ENCODE assay signal across 26 cellular contexts in genomic region chr15:54841906-54842305, GRCh38.
"Had no signal": no experiment of that assay in that cellular context is flagged by ENCODE, and none has a peak within 500 bp of the region (broad histone marks: within the 10 kb centered on the region; RNA-seq: fewer than 3 reads in every experiment).

No MANE protein-coding gene starts in this region.

- H3K4me3 ChIP-seq: pancreas, prostate gland, right lobe of liver, sigmoid colon, stomach, thoracic aorta, thyroid gland, tibial nerve, upper lobe of left lung, vagina had no signal

- H3K9me3 Mint-ChIP-seq: naive thymus-derived CD4-positive, alpha-beta T cell; nephron progenitor cell; stimulated activated effector memory CD8-positive, alpha-beta T cell treated with anti-CD3 and anti-CD28 coated beads, Interleukin-12 subunit alpha, Interleukin-12 subunit beta, amount 100 ng/mL, for 72 hours; stimulated activated naive B cell treated with anti-CD40 and anti-IgM and Interleukin-4, amounts not matched to agents 10 μg/mL and 1 μg/mL and 100 μg/mL, for 72 hours; stimulated activated naive CD8-positive, alpha-beta T cell treated with anti-CD3 and anti-CD28 coated beads, Interleukin-15, Interleukin-2, amounts not matched to agents 100 ng/mL and 50 ng/mL, for 24 hours had no signal

- H3K4me1 ChIP-seq: pancreas, prostate gland, right lobe of liver, sigmoid colon, stomach, thyroid gland, tibial nerve, upper lobe of left lung, vagina had no signal

- H3K9me3 ChIP-seq: neutrophil, pancreas, prostate gland, right lobe of liver, sigmoid colon, stomach, thoracic aorta, thyroid gland, tibial nerve, upper lobe of left lung, vagina had no signal

- H3K27ac Mint-ChIP-seq: naive thymus-derived CD4-positive, alpha-beta T cell; natural killer cell; nephron progenitor cell; stimulated activated effector memory CD8-positive, alpha-beta T cell treated with anti-CD3 and anti-CD28 coated beads, Interleukin-12 subunit alpha, Interleukin-12 subunit beta, amount 100 ng/mL, for 72 hours; stimulated activated naive B cell treated with anti-CD40 and anti-IgM and Interleukin-4, amounts not matched to agents 10 μg/mL and 1 μg/mL and 100 μg/mL, for 72 hours; stimulated activated naive CD8-positive, alpha-beta T cell treated with anti-CD3 and anti-CD28 coated beads, Interleukin-15, Interleukin-2, amounts not matched to agents 100 ng/mL and 50 ng/mL, for 24 hours had no signal

- H3K36me3 ChIP-seq: neutrophil, pancreas, prostate gland, right lobe of liver, sigmoid colon, stomach, thoracic aorta, thyroid gland, tibial nerve, upper lobe of left lung, vagina had no signal

- DNase-seq: naive thymus-derived CD4-positive, alpha-beta T cell; natural killer cell; nephron progenitor cell; nucleus accumbens; pancreas; right cardiac atrium; right lobe of liver; sigmoid colon; small intestine; stimulated activated CD4-positive, alpha-beta T cell treated with anti-CD3 and anti-CD28 coated beads, Interleukin-15, amount 100 ng/mL, for 24 hours; stimulated activated CD4-positive, alpha-beta T cell treated with anti-CD3 and anti-CD28 coated beads, Interleukin-2, amount 100 ng/mL, for 24 hours; stimulated activated CD4-positive, alpha-beta T cell treated with anti-CD3 and anti-CD28 coated beads, Interleukin-2, amount 100 ng/mL, for 48 hours; stimulated activated CD4-positive, alpha-beta T cell treated with anti-CD3 and anti-CD28 coated beads, Interleukin-4, amount 100 ng/mL, for 24 hours; stimulated activated naive B cell treated with anti-CD40 and anti-IgM and Interleukin-4, amounts not matched to agents 10 μg/mL and 1 μg/mL and 100 μg/mL, for 72 hours; stimulated activated naive CD4-positive, alpha-beta T cell treated with Interleukin-2 at 50 U/mL for 16 hours; stomach; thyroid gland; upper lobe of left lung had no signal

- H3K27ac ChIP-seq: neutrophil, pancreas, prostate gland, right lobe of liver, sigmoid colon, stomach, thoracic aorta, thyroid gland, tibial nerve, upper lobe of left lung, vagina had no signal

- H3K4me3 Mint-ChIP-seq: naive thymus-derived CD4-positive, alpha-beta T cell; natural killer cell; nephron progenitor cell; neural crest cell; stimulated activated effector memory CD8-positive, alpha-beta T cell treated with anti-CD3 and anti-CD28 coated beads, Interleukin-12 subunit alpha, Interleukin-12 subunit beta, amount 100 ng/mL, for 72 hours; stimulated activated naive B cell treated with anti-CD40 and anti-IgM and Interleukin-4, amounts not matched to agents 10 μg/mL and 1 μg/mL and 100 μg/mL, for 72 hours; stimulated activated naive CD8-positive, alpha-beta T cell treated with anti-CD3 and anti-CD28 coated beads, Interleukin-15, Interleukin-2, amounts not matched to agents 100 ng/mL and 50 ng/mL, for 24 hours had no signal

- ATAC-seq: naive thymus-derived CD4-positive, alpha-beta T cell; natural killer cell; right cardiac atrium; stimulated activated effector memory CD8-positive, alpha-beta T cell treated with anti-CD3 and anti-CD28 coated beads, Interleukin-12 subunit alpha, Interleukin-12 subunit beta, amount 100 ng/mL, for 72 hours; stimulated activated naive B cell treated with anti-CD40 and anti-IgM and Interleukin-4, amounts not matched to agents 10 μg/mL and 1 μg/mL and 100 μg/mL, for 72 hours had no signal

- H3K36me3 Mint-ChIP-seq: naive thymus-derived CD4-positive, alpha-beta T cell; natural killer cell; stimulated activated effector memory CD8-positive, alpha-beta T cell treated with anti-CD3 and anti-CD28 coated beads, Interleukin-12 subunit alpha, Interleukin-12 subunit beta, amount 100 ng/mL, for 72 hours; stimulated activated naive B cell treated with anti-CD40 and anti-IgM and Interleukin-4, amounts not matched to agents 10 μg/mL and 1 μg/mL and 100 μg/mL, for 72 hours had no signal

- H3K4me1 Mint-ChIP-seq: naive thymus-derived CD4-positive, alpha-beta T cell; natural killer cell; nephron progenitor cell; neural crest cell; stimulated activated effector memory CD8-positive, alpha-beta T cell treated with anti-CD3 and anti-CD28 coated beads, Interleukin-12 subunit alpha, Interleukin-12 subunit beta, amount 100 ng/mL, for 72 hours; stimulated activated naive B cell treated with anti-CD40 and anti-IgM and Interleukin-4, amounts not matched to agents 10 μg/mL and 1 μg/mL and 100 μg/mL, for 72 hours had no signal

- H3K27me3 Mint-ChIP-seq: stimulated activated naive B cell treated with anti-CD40 and anti-IgM and Interleukin-4, amounts not matched to agents 10 μg/mL and 1 μg/mL and 100 μg/mL, for 72 hours; stimulated activated naive CD8-positive, alpha-beta T cell treated with anti-CD3 and anti-CD28 coated beads, Interleukin-15, Interleukin-2, amounts not matched to agents 100 ng/mL and 50 ng/mL, for 24 hours had no signal

- H3K27me3 ChIP-seq: neutrophil, pancreas, right lobe of liver, sigmoid colon, stomach, thyroid gland, tibial nerve, upper lobe of left lung, vagina had no signal
